ENCODE assay signal across 17 cellular contexts in the genomic region with DNA sequence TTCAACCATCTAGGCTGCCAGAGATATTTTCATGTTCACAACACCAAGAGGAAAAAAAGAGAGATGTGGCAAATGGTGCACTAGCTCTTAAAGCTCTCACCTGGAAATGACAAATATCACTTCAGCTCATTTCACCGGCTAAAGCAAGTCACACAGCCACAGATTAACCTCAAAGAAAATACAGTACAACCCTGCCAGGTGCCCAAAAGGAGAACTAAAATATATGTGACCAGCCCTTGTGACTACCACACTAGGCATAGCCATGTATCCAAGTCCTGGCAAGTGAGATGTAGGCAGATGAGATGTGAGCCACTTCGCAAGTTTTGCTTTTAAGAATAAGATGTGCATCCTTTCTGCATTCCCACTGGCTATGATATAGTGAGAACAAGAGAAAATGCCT. TPM values are rescaled to one million over a fixed set of nuclear protein-coding genes. Genes with fewer than 3 reads are reported as not detected.
DNase-seq lines count a peak whose midpoint lies in the region; ATAC-seq, FAIRE-seq and TF ChIP-seq lines count a peak whose summit lies in the region.
"Had no signal": no experiment of that assay in that cellular context is flagged by ENCODE, and none has a peak within 500 bp of the region (broad histone marks: within the 10 kb centered on the region; RNA-seq: fewer than 3 reads in every experiment).

No MANE protein-coding gene starts in this region.

- DNase-seq in CD8-positive, alpha-beta T cell = no peak
- peak; percentile 5 for DNase-seq in KBM-7
- DNase-seq in GM12878 (ENCODE audit: low read depth, low spot score) = no peak
- no peak for DNase-seq in naive thymus-derived CD8-positive, alpha-beta T cell
- DNase-seq in GOT3 (lab: John Stamatoyannopoulos, UW) = no peak
- DNase-seq in DMS 273 treated with DMSO at 0.1 percent for 48 hours (lab: John Stamatoyannopoulos, UW) = no peak
- no peak for DNase-seq in anterior cingulate cortex (lab: John Stamatoyannopoulos, UW)
- DNase-seq: ACHN, GM23248, NCI-H1417, NCI-H1930, NCI-H510A, NCI-H82, SIG-M5 had no signal

- no peak for FAIRE-seq in GM12878 (lab: Jason Lieb, UNC)
- FAIRE-seq: GM19239 had no signal

- no peaks in the 10 kb centered on the region for H3K36me3 ChIP-seq in CD8-positive, alpha-beta T cell (ENCODE audit: insufficient read depth, low read length)
- H3K36me3 ChIP-seq in GM12878 (ENCODE audit: control insufficient read depth in 2 of 2, insufficient read depth in 2 of 2, low read length in 1 of 2) = no peaks in the 10 kb centered on the region

- POLR2A ChIA-PET in CD8-positive, alpha-beta T cell (lab: Charles Lee) = interaction anchor here (1.0 kb wide), 1 partner anchor 40 kb away, joined by 4 read pairs; no protein-coding TSS in a partner anchor
- POLR2A ChIA-PET in GM12878 (lab: Charles Lee) = no interaction called here
- POLR2A ChIA-PET in naive thymus-derived CD8-positive, alpha-beta T cell (lab: Charles Lee) = no interaction called here

- RAD21 ChIA-PET in GM12878 (lab: Charles Lee; ENCODE audit: unreplicated experiment) = no interaction called here

- no peak overlapping the region for H3K4me3 Mint-ChIP-seq in CD8-positive, alpha-beta T cell
- H3K4me3 Mint-ChIP-seq in naive thymus-derived CD8-positive, alpha-beta T cell = no peak overlapping the region

- H3K79me2 ChIP-seq in GM12878 (ENCODE audit: control insufficient read depth, insufficient read depth, low read length) = peaks cover 2% of the 10 kb centered on the region; the same call in 1 of the 2 replicates

- no peaks in the 10 kb centered on the region for H4K20me1 ChIP-seq in GM12878 (ENCODE audit: control insufficient read depth, insufficient read depth)

- no peak overlapping the region for H3K27ac ChIP-seq in CD8-positive, alpha-beta T cell (ENCODE audit: low read depth, low read length)
- H3K27ac ChIP-seq in GM12878 (ENCODE audit: control insufficient read depth, insufficient read depth) = no peak overlapping the region
- H3K27ac ChIP-seq: GM23248, KMS-11 had no signal

- H3K9ac ChIP-seq in GM12878 (ENCODE audit: control insufficient read depth, insufficient read depth, low read length) = no peak overlapping the region
- H3K9ac ChIP-seq: GM23248, KMS-11 had no signal

- CTCF ChIA-PET in CD8-positive, alpha-beta T cell (lab: Charles Lee) = interaction anchor here (0.6 to 1.0 kb wide), 3 partner anchors 44 to 1900 kb away, joined by 3 read pairs; no protein-coding TSS in a partner anchor
- CTCF ChIA-PET in GM12878 (lab: Yijun Ruan, JAX) = interaction anchor here (0.9 to 4.4 kb wide), 4 partner anchors 16 to 48 kb away, joined by 3 to 50 read pairs (median 3); no protein-coding TSS in a partner anchor

- no peak overlapping the region for H3K4me3 ChIP-seq in CD8-positive, alpha-beta T cell (ENCODE audit: low read depth, low read length)
- no peak overlapping the region for H3K4me3 ChIP-seq in GM12878
- H3K4me3 ChIP-seq: GM23248 had no signal

- in situ Hi-C loops in KBM-7 (cut with MboI; ENCODE audit: low pct_unique_long_range_greater_than_20kb, low sequenced_read_pairs) = no loop called here
- in situ Hi-C loops in GM12878 (cut with MboI) = no loop called here

- H3K9me3 Mint-ChIP-seq in CD8-positive, alpha-beta T cell = no peaks in the 10 kb centered on the region
- peaks cover 0 to 2% (median 0%) of the 10 kb centered on the region in 9 donors for H3K9me3 Mint-ChIP-seq in naive thymus-derived CD8-positive, alpha-beta T cell

- intact Hi-C loops in CD8-positive, alpha-beta T cell (cut with DNase I, micrococcal nuclease) = loop anchor here (2.0 kb wide), 2 partner anchors 16 to 86 kb away; no protein-coding TSS in a partner anchor
- intact Hi-C loops in GM12878 (cut with micrococcal nuclease; ENCODE audit: unreplicated experiment) = no loop called here

- H2AFZ ChIP-seq in GM12878 (ENCODE audit: control insufficient read depth, low read depth, low read length) = no peak overlapping the region
- H2AFZ ChIP-seq: GM23248 had no signal

- H3K9me3 ChIP-seq in CD8-positive, alpha-beta T cell (ENCODE audit: low read length) = no peaks in the 10 kb centered on the region
- no peaks in the 10 kb centered on the region for H3K9me3 ChIP-seq in GM12878 (replicated peaks; ENCODE audit: control insufficient read depth, insufficient read depth, low read length)

- H3K27me3 Mint-ChIP-seq in CD8-positive, alpha-beta T cell (ENCODE audit: low read depth) = no peaks in the 10 kb centered on the region
- H3K27me3 Mint-ChIP-seq in naive thymus-derived CD8-positive, alpha-beta T cell = no peaks in the 10 kb centered on the region

- SMC1A ChIA-PET in GM12878 (lab: Charles Lee; ENCODE audit: uncharacterized antibody, unreplicated experiment) = interaction anchor here (0.6 to 1.4 kb wide), 4 partner anchors 15 to 151 kb away, joined by 3 to 5 read pairs (median 4); no protein-coding TSS in a partner anchor

- H3K36me3 Mint-ChIP-seq in CD8-positive, alpha-beta T cell = peaks cover 14% of the 10 kb centered on the region
- peaks cover 0 to 21% (median 5%) of the 10 kb centered on the region in 3 donors for H3K36me3 Mint-ChIP-seq in naive thymus-derived CD8-positive, alpha-beta T cell

- no peaks in the 10 kb centered on the region for H3K27me3 ChIP-seq in CD8-positive, alpha-beta T cell (ENCODE audit: insufficient read depth, low read length)
- H3K27me3 ChIP-seq in GM12878 (replicated peaks in 1 of 2; ENCODE audit: control insufficient read depth in 2 of 2, insufficient read depth in 2 of 2, low read length in 1 of 2) = no peaks in the 10 kb centered on the region

- no peak overlapping the region for H3K4me2 ChIP-seq in GM12878 (ENCODE audit: control insufficient read depth, insufficient read depth)
- H3K4me2 ChIP-seq: KMS-11 had no signal

- peaks cover 40% of the 10 kb centered on the region for H3K4me1 Mint-ChIP-seq in CD8-positive, alpha-beta T cell (ENCODE audit: low read depth)
- peaks cover 24 to 50% (median 39%) of the 10 kb centered on the region in 4 donors for H3K4me1 Mint-ChIP-seq in naive thymus-derived CD8-positive, alpha-beta T cell

- BruUV-seq in GM12878 (replicated peaks; lab: Mats Ljungman, UMichigan) = no TSS peak

- TF ChIP-seq POLR2A in GM12878 (IDR thresholded peaks at IDR 0.05; ENCODE audit: low read depth, low read length) = no peak

- TF ChIP-seq RAD21 in GM12878 (IDR thresholded peaks at IDR 0.05; ENCODE audit: insufficient read depth, low read depth, low read length) = no peak

- TF ChIP-seq CTCF in CD8-positive, alpha-beta T cell (IDR thresholded peaks at IDR 0.05) = no peak
- no peak for TF ChIP-seq CTCF in GM12878 (IDR thresholded peaks at IDR 0.05 in 2 of 3, conservative IDR thresholded peaks at IDR 0.05 in 1 of 3; ENCODE audit: control insufficient read depth in 2 of 3, extremely low read depth in 1 of 3, insufficient read depth in 1 of 3, low read depth in 3 of 3, low read length in 3 of 3)

- H3K27ac Mint-ChIP-seq in CD8-positive, alpha-beta T cell = peak overlapping the region; percentile 34
- peak overlapping the region in 6 of 10 donors; percentile 24 to 63 (median 46) for H3K27ac Mint-ChIP-seq in naive thymus-derived CD8-positive, alpha-beta T cell

- no peak for TF ChIP-seq EP300 in GM12878 (IDR thresholded peaks at IDR 0.05; ENCODE audit: borderline replicate concordance in 1 of 2, control insufficient read depth in 1 of 2, low read depth in 2 of 2, low read length in 2 of 2)

- whole genome bisulfite sequencing in GM12878 (ENCODE audit: insufficient coverage, insufficient replicate concordance, low lambda C conversion rate, missing lambda C conversion rate) = 95% methylated on average over 2 of the region's 2 CpGs

- peaks cover 6% of the 10 kb centered on the region for H3K4me1 ChIP-seq in CD8-positive, alpha-beta T cell (ENCODE audit: insufficient read depth, low read length)
- no peaks in the 10 kb centered on the region for H3K4me1 ChIP-seq in GM12878 (ENCODE audit: control insufficient read depth, insufficient read depth, low read length)

- ATAC-seq in CD8-positive, alpha-beta T cell = no peak
- ATAC-seq in GM12878 = peak; percentile 38; the same call in 2 of the 3 replicates
- ATAC-seq in naive thymus-derived CD8-positive, alpha-beta T cell = no peak
- ATAC-seq in HG02981 (IDR thresholded peaks at IDR 0.05; ENCODE audit: unreplicated experiment) = no peak

TF ChIP-seq in GM12878, 131 proteins besides CTCF, POLR2A, EP300 and RAD21 (continues in another document):
- no peak for TF ChIP-seq RB1 (IDR thresholded peaks at IDR 0.05; ENCODE audit: borderline replicate concordance)
- TF ChIP-seq TCF12 (IDR thresholded peaks at IDR 0.05; ENCODE audit: low read depth, low read length) = no peak
- TF ChIP-seq RELB (IDR thresholded peaks at IDR 0.05; ENCODE audit: low read depth) = no peak

RNA-seq across cellular contexts. Expression of gene AGTPBP1, which starts 41.4 kb away (rescaled TPM):
- 10 to 100 TPM; 58.3 to 58.4 TPM for total RNA-seq in CD8-positive, alpha-beta T cell
- total RNA-seq in GM12878 (2013; cell fraction: nucleolus; rRNA removed) = 67.6 and 70.4 TPM in 2 replicates
- total RNA-seq in GM12878 (2014; rRNA removed) (21.9 and 28.6 TPM in 2 replicates), GM12878 (2014; rRNA removed; fragmentation: Illumina TruSeq; extraction: Trizol) (35.2 and 35.9 TPM in 2 replicates), GM12878 (2021) (26.3 and 27.9 TPM in 2 replicates)
- polyA plus RNA-seq in GM12878 (2011; ENCODE audit: low read depth) = 7.5 TPM
- polyA plus RNA-seq in GM12878 (2011; rRNA removed) (25.5 and 43.6 TPM in 2 replicates), GM12878 (2014; fragmentation: Illumina TruSeq; extraction: Trizol) (23.1 and 28.3 TPM in 2 replicates), GM12878 (2014; fragmentation: Nextera tagmentation; extraction: Ambion mirVana) (1 to 10 TPM; 6.1 to 7.9 TPM), GM12878 (2014; rRNA removed) (13.3 and 18.1 TPM in 2 replicates), GM12878 (2016; fragmentation: Nextera tagmentation; extraction: Ambion mirVana) (10 to 100 TPM; 17.9 to 18.0 TPM)
- 7.8 and 8.4 TPM in 2 replicates for polyA plus RNA-seq in GM12878 (2011; cell fraction: cytosol; rRNA removed)
- 18.1 and 18.6 TPM in 2 replicates for polyA plus RNA-seq in GM12878 (2011; cell fraction: nucleus; rRNA removed)
- 10.5 and 14.7 TPM in 2 replicates for polyA plus RNA-seq in GM12878 (2012)
- 25.8 and 42.1 TPM in 2 replicates for polyA minus RNA-seq in GM12878 (2011; rRNA and poly(A)+ RNA removed)
- polyA minus RNA-seq in GM12878 (2011; cell fraction: cytosol; rRNA and poly(A)+ RNA removed) = 10.2 and 15.1 TPM in 2 replicates
- 11.1 and 19.0 TPM in 2 replicates for polyA minus RNA-seq in GM12878 (2011; cell fraction: nucleus; rRNA and poly(A)+ RNA removed)
- total RNA-seq in naive thymus-derived CD8-positive, alpha-beta T cell = 10 to 100 TPM; 65.9 to 67.8 TPM
- polyA plus RNA-seq in naive thymus-derived CD8-positive, alpha-beta T cell = 10 to 100 TPM; 24.8 to 46.3 (median 25.0) TPM
